Comparison of ENCODE assay signal across 19 cellular contexts in the genomic region with DNA sequence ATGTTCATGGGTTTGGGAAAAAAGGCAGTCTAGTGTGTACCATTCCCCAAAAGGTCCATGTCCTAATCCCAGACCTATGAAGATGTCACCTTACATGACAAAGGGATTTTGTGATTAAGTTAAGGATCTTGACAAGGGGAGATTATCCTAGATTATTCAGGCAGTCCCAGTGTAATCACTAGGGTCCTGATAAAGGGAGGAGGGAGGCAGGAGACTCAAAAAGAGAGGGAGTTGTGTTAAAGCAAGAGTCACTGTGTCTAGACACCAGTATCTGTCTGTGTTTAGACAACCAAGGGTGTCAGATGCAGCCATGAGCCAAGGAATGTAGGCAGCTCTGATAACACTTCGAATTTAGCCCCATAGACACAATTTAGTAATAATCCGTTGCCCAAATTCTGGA. TPM values are rescaled to one million over a fixed set of nuclear protein-coding genes. Genes with fewer than 3 reads are reported as not detected.
DNase-seq lines count a peak whose midpoint lies in the region; ATAC-seq, FAIRE-seq and TF ChIP-seq lines count a peak whose summit lies in the region.
"Had no signal": no experiment of that assay in that cellular context is flagged by ENCODE, and none has a peak within 500 bp of the region (broad histone marks: within the 10 kb centered on the region; RNA-seq: fewer than 3 reads in every experiment).

No MANE protein-coding gene starts in this region.

- H3K4me1 Mint-ChIP-seq in WTC11, result peaks cover 54% of the 10 kb centered on the region
- H3K4me1 Mint-ChIP-seq in activated CD8-positive, alpha-beta T cell treated with anti-CD3 and anti-CD28 coated beads, Interleukin-2, amount 10 ng/mL, durations not matched to agents 7 days and 5 days (ENCODE audit: low read depth), result no peaks in the 10 kb centered on the region
- H3K4me1 Mint-ChIP-seq: CD8-positive, alpha-beta memory T cell had no signal

- peaks cover 20% of the 10 kb centered on the region for H3K36me3 Mint-ChIP-seq in WTC11
- no peaks in the 10 kb centered on the region for H3K36me3 Mint-ChIP-seq in activated CD8-positive, alpha-beta T cell treated with anti-CD3 and anti-CD28 coated beads, Interleukin-2, amount 10 ng/mL, durations not matched to agents 7 days and 5 days (ENCODE audit: low read depth)
- H3K36me3 Mint-ChIP-seq: CD8-positive, alpha-beta memory T cell had no signal

- ATAC-seq in WTC11 (no peak), gastrocnemius medialis (no peak), HG03521 (IDR thresholded peaks at IDR 0.05; ENCODE audit: unreplicated experiment) (no peak), GM21360 (IDR thresholded peaks at IDR 0.05; ENCODE audit: unreplicated experiment) (no peak), GM18502 (IDR thresholded peaks at IDR 0.05; ENCODE audit: poor library complexity, unreplicated experiment) (no peak)
- no peak for ATAC-seq in activated CD8-positive, alpha-beta T cell treated with anti-CD3 and anti-CD28 coated beads, Interleukin-2, amount 10 ng/mL, durations not matched to agents 7 days and 5 days
- ATAC-seq: HCT116 had no signal

- H3K4me3 ChIP-seq in esophagus muscularis mucosa (no peak overlapping the region), gastrocnemius medialis (no peak overlapping the region)
- H3K4me3 ChIP-seq: BLaER1 had no signal

- H3K27ac ChIP-seq in esophagus muscularis mucosa (replicated peaks in 1 of 4) (peak overlapping the region; percentile 95 to 99 (median 98)), gastrocnemius medialis (peak overlapping the region in 3 of 4 donors; percentile 75 to 78 (median 77))
- H3K27ac ChIP-seq: BLaER1 had no signal

- in situ Hi-C loops in gastrocnemius medialis (cut with MboI; ENCODE audit: low sequenced_read_pairs in 4 of 4), result loop anchor here in 2 of 4 donors (5.0 to 25.0 kb wide), 2 partner anchors 102 kb away; no protein-coding TSS in a partner anchor

- TF ChIP-seq POLR2A in esophagus muscularis mucosa (IDR thresholded peaks at IDR 0.05; ENCODE audit: low read depth), result no peak
- no peak for TF ChIP-seq POLR2A in gastrocnemius medialis (IDR thresholded peaks at IDR 0.05)

- POLR2A ChIA-PET in WTC11 (lab: Charles Lee), result interaction anchor here (0.9 kb wide), 1 partner anchor 18 kb away, joined by 3 read pairs; no protein-coding TSS in a partner anchor
- POLR2A ChIA-PET in activated CD8-positive, alpha-beta T cell treated with anti-CD3 and anti-CD28 coated beads, Interleukin-2, amount 10 ng/mL, durations not matched to agents 7 days and 5 days (lab: Charles Lee), result no interaction called here

- intact Hi-C loops in esophagus muscularis mucosa (cut with DNase I) (loop anchor here (10.0 kb wide), 1 partner anchor 236 kb away; no protein-coding TSS in a partner anchor), gastrocnemius medialis (cut with DNase I; ENCODE audit: low total_unique reads) (no loop called here)

- TF ChIP-seq EP300 in esophagus muscularis mucosa (IDR thresholded peaks at IDR 0.05), result no peak

- no peak for TF ChIP-seq CTCF in D721Med (IDR thresholded peaks at IDR 0.05; ENCODE audit: insufficient read depth, missing control alignments)
- no peak for TF ChIP-seq CTCF in WTC11 (IDR thresholded peaks at IDR 0.05)
- TF ChIP-seq CTCF in esophagus muscularis mucosa (IDR thresholded peaks at IDR 0.05), result no peak
- no peak for TF ChIP-seq CTCF in gastrocnemius medialis (IDR thresholded peaks at IDR 0.05 in 4 of 5, conservative IDR thresholded peaks at IDR 0.05 in 1 of 5)

- no peak overlapping the region for H3K4me3 Mint-ChIP-seq in WTC11
- H3K4me3 Mint-ChIP-seq in activated CD8-positive, alpha-beta T cell treated with anti-CD3 and anti-CD28 coated beads, Interleukin-2, amount 10 ng/mL, durations not matched to agents 7 days and 5 days, result no peak overlapping the region
- H3K4me3 Mint-ChIP-seq: CD8-positive, alpha-beta memory T cell had no signal

- H3K27me3 ChIP-seq in esophagus muscularis mucosa (no peaks in the 10 kb centered on the region), gastrocnemius medialis (no peaks in the 10 kb centered on the region)
- H3K27me3 ChIP-seq: BLaER1 had no signal

- DNase-seq in D721Med (ENCODE audit: insufficient read length, low spot score) (no peak), WTC11 (ENCODE audit: low spot score) (no peak), esophagus muscularis mucosa (ENCODE audit: extremely low spot score) (no peak), gastrocnemius medialis (no peak)
- DNase-seq in activated CD8-positive, alpha-beta T cell treated with anti-CD3 and anti-CD28 coated beads, Interleukin-2, amount 10 ng/mL, durations not matched to agents 7 days and 5 days, result no peak
- DNase-seq: 8988T; AML-193; Caco-2; CD8-positive, alpha-beta memory T cell; DMS79 had no signal

- 0 out of 2 replicates have a peak overlapping the region, but pooled peaks have one; percentile 12 for H3K27ac Mint-ChIP-seq in WTC11
- H3K27ac Mint-ChIP-seq in activated CD8-positive, alpha-beta T cell treated with anti-CD3 and anti-CD28 coated beads, Interleukin-2, amount 10 ng/mL, durations not matched to agents 7 days and 5 days, result no peak overlapping the region
- H3K27ac Mint-ChIP-seq: CD8-positive, alpha-beta memory T cell had no signal

- 100% methylated on average over 2 of the region's 2 CpGs for WGBS in esophagus muscularis mucosa

- CTCF ChIA-PET in WTC11 (lab: Charles Lee), result interaction anchor here (1.2 to 2.0 kb wide), 2 partner anchors 48 to 99 kb away, joined by 3 to 11 read pairs; no protein-coding TSS in a partner anchor
- CTCF ChIA-PET in activated CD8-positive, alpha-beta T cell treated with anti-CD3 and anti-CD28 coated beads, Interleukin-2, amount 10 ng/mL, durations not matched to agents 7 days and 5 days (lab: Charles Lee), result no interaction called here

- no peaks in the 10 kb centered on the region for H3K36me3 ChIP-seq in esophagus muscularis mucosa
- no peaks in the 10 kb centered on the region for H3K36me3 ChIP-seq in gastrocnemius medialis
- H3K36me3 ChIP-seq: BLaER1 had no signal

- peak; percentile 88 for FAIRE-seq in D721Med (lab: Jason Lieb, UNC)
- FAIRE-seq: G401.6, GM12891, GM19239, H54 had no signal

- H3K9me3 ChIP-seq in esophagus muscularis mucosa (no peaks in the 10 kb centered on the region), gastrocnemius medialis (no peaks in the 10 kb centered on the region)
- H3K9me3 ChIP-seq: Caco-2 had no signal

- H3K4me1 ChIP-seq in esophagus muscularis mucosa, result peaks cover 8 to 58% (median 40%) of the 10 kb centered on the region in 4 donors
- peaks cover 23 to 34% of the 10 kb centered on the region in 2 donors for H3K4me1 ChIP-seq in gastrocnemius medialis

- H3K27me3 Mint-ChIP-seq in WTC11 (ENCODE audit: low read depth), result no peaks in the 10 kb centered on the region
- H3K27me3 Mint-ChIP-seq in activated CD8-positive, alpha-beta T cell treated with anti-CD3 and anti-CD28 coated beads, Interleukin-2, amount 10 ng/mL, durations not matched to agents 7 days and 5 days (ENCODE audit: low read depth), result peaks cover 6% of the 10 kb centered on the region

- peaks cover 27% of the 10 kb centered on the region for H3K9me3 Mint-ChIP-seq in WTC11
- H3K9me3 Mint-ChIP-seq in activated CD8-positive, alpha-beta T cell treated with anti-CD3 and anti-CD28 coated beads, Interleukin-2, amount 10 ng/mL, durations not matched to agents 7 days and 5 days (ENCODE audit: insufficient read depth), result no peaks in the 10 kb centered on the region

TF ChIP-seq in WTC11, 78 proteins besides CTCF, POLR2A, EP300 and RAD21:
- TF ChIP-seq, protein P1, sequence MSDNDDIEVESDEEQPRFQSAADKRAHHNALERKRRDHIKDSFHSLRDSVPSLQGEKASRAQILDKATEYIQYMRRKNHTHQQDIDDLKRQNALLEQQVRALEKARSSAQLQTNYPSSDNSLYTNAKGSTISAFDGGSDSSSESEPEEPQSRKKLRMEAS (CRISPR knock-in tag; IDR thresholded peaks at IDR 0.05), result no peak
- TF ChIP-seq EMX1 (CRISPR knock-in tag; IDR thresholded peaks at IDR 0.05), result no peak
- TF ChIP-seq SOX15 (CRISPR knock-in tag; IDR thresholded peaks at IDR 0.05), result no peak
- TF ChIP-seq, protein P2, sequence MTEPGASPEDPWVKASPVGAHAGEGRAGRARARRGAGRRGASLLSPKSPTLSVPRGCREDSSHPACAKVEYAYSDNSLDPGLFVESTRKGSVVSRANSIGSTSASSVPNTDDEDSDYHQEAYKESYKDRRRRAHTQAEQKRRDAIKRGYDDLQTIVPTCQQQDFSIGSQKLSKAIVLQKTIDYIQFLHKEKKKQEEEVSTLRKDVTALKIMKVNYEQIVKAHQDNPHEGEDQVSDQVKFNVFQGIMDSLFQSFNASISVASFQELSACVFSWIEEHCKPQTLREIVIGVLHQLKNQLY (CRISPR knock-in tag; IDR thresholded peaks at IDR 0.05), result no peak
- TF ChIP-seq, protein P3, sequence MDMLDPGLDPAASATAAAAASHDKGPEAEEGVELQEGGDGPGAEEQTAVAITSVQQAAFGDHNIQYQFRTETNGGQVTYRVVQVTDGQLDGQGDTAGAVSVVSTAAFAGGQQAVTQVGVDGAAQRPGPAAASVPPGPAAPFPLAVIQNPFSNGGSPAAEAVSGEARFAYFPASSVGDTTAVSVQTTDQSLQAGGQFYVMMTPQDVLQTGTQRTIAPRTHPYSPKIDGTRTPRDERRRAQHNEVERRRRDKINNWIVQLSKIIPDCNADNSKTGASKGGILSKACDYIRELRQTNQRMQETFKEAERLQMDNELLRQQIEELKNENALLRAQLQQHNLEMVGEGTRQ (CRISPR knock-in tag; IDR thresholded peaks at IDR 0.05), result no peak
- no peak for TF ChIP-seq ZNF281 (CRISPR knock-in tag; IDR thresholded peaks at IDR 0.05)

RNA-seq across cellular contexts. Expression of gene DPYSL3, which starts 49.5 kb away (rescaled TPM):
- total RNA-seq in WTC11 (2021) (329 to 358 TPM (median 338 TPM) in 3 replicates), esophagus muscularis mucosa (100 to 1,000 TPM; 295 to 449 (median 378) TPM), gastrocnemius medialis (10 to 100 TPM; 11.7 to 45.8 (median 26.0) TPM)
- total RNA-seq in activated CD8-positive, alpha-beta T cell treated with anti-CD3 and anti-CD28 coated beads, Interleukin-2, amount 10 ng/mL, durations not matched to agents 7 days and 5 days, result under 1 TPM in 1 of 2 experiments, not detected in 1; 0.23 TPM

Comparison
In these comparisons a context has a peak if more than half of its experiments do, and no peak if none do; other contexts are left out.
1. RNA of gene DPYSL3, which starts 49.5 kb away (total RNA-seq): 295 to 449 TPM in esophagus muscularis mucosa, 329 to 358 TPM in WTC11 and 11.7 to 45.8 TPM in gastrocnemius medialis; 0.23 TPM in activated CD8-positive, alpha-beta T cell treated with anti-CD3 and anti-CD28 coated beads, Interleukin-2, amount 10 ng/mL, durations not matched to agents 7 days and 5 days; every median in the first group is over 10 times any median in the second.